1 cellular context compared by ENCODE assay signal in the genomic region with DNA sequence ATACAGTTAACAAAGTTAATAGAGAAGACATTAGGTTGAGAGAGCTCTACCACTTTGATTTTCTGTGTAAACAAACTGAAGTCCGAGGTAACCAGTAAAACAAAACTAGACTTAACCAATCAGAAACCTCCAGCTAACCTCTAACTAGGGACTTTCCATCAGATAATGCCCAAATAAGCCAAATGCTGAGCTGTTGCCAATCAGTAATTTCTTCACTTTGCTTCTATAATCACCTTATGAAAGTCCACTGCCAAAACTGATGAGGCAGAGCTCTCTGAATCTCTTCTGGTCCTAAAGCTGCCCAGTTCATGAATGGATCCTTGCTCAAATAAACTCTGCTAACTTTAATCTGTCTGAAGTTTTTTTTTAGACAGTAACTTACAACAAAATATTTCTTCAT.
TF ChIP-seq lines count a peak whose summit lies in the region.

No MANE protein-coding gene starts in this region.

TF ChIP-seq in GM12878, 131 proteins besides CTCF, POLR2A, EP300 and RAD21 (continued from another document):
- TF ChIP-seq, protein P1, sequence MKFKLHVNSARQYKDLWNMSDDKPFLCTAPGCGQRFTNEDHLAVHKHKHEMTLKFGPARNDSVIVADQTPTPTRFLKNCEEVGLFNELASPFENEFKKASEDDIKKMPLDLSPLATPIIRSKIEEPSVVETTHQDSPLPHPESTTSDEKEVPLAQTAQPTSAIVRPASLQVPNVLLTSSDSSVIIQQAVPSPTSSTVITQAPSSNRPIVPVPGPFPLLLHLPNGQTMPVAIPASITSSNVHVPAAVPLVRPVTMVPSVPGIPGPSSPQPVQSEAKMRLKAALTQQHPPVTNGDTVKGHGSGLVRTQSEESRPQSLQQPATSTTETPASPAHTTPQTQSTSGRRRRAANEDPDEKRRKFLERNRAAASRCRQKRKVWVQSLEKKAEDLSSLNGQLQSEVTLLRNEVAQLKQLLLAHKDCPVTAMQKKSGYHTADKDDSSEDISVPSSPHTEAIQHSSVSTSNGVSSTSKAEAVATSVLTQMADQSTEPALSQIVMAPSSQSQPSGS (IDR thresholded peaks at IDR 0.05; ENCODE audit: low read length) = no peak
